Comparison of ENCODE assay signal across 8 cellular contexts in genomic region chr5:168486136-168486879, GRCh38. TPM values are rescaled to one million over a fixed set of nuclear protein-coding genes. Genes with fewer than 3 reads are reported as not detected.
DNase-seq lines count a peak whose midpoint lies in the region; ATAC-seq and TF ChIP-seq lines count a peak whose summit lies in the region.

Gene RARS1 (plus strand): TSS chr5:168486471. CDS start chr5:168486499, 28 bp downstream.

- H3K4me1 ChIP-seq in adipocyte (ENCODE audit: control insufficient read depth, insufficient read depth, low read length) (peaks cover 6% of the 10 kb centered on the region), cardiac muscle cell (ENCODE audit: low read depth) (peaks cover 12% of the 10 kb centered on the region), parathyroid adenoma (no peaks in the 10 kb centered on the region), tibial nerve (peaks cover 0 to 24% (median 7%) of the 10 kb centered on the region in 4 donors)

- H3K36me3 ChIP-seq in adipocyte (ENCODE audit: control insufficient read depth, insufficient read depth, low read length, severe bottlenecking) (peaks cover 34% of the 10 kb centered on the region), cardiac muscle cell (peaks cover 22% of the 10 kb centered on the region), parathyroid adenoma (ENCODE audit: control insufficient read depth, insufficient read depth, low read length) (no peaks in the 10 kb centered on the region), tibial nerve (peaks cover 0 to 36% (median 20%) of the 10 kb centered on the region in 3 donors)

- H3K4me3 ChIP-seq in GM12875 (ENCODE audit: low read depth, low read length) (peak within 1 kb of the TSS; percentile 93), adipocyte (ENCODE audit: low read length) (peak within 1 kb of the TSS; percentile 100), cardiac muscle cell (peak within 1 kb of the TSS; percentile 82), parathyroid adenoma (ENCODE audit: low read depth, low read length) (peak within 1 kb of the TSS; percentile 96), tibial nerve (peak within 1 kb of the TSS; percentile 72 to 91 (median 82))

- H3K9me3 ChIP-seq in adipocyte (ENCODE audit: control insufficient read depth, low read length): no peaks in the 10 kb centered on the region
- H3K9me3 ChIP-seq in cardiac muscle cell (ENCODE audit: low read depth): no peaks in the 10 kb centered on the region
- H3K9me3 ChIP-seq in parathyroid adenoma (ENCODE audit: control insufficient read depth, low read length): no peaks in the 10 kb centered on the region
- H3K9me3 ChIP-seq in tibial nerve: no peaks in the 10 kb centered on the region

- TF ChIP-seq EP300 in tibial nerve (IDR thresholded peaks at IDR 0.05): peak in 1 of 2 donors; percentile 96

- peak; percentile 97 for TF ChIP-seq CTCF in GM12875 (IDR thresholded peaks at IDR 0.05; ENCODE audit: borderline replicate concordance, insufficient read depth, low read depth, low read length)
- TF ChIP-seq CTCF in cardiac muscle cell (IDR thresholded peaks at IDR 0.05; ENCODE audit: low read depth, low read length): peak; percentile 99
- peak; percentile 97 for TF ChIP-seq CTCF in parathyroid adenoma (IDR thresholded peaks at IDR 0.05)
- TF ChIP-seq CTCF in tibial nerve (IDR thresholded peaks at IDR 0.05): peak; percentile 91 to 97 (median 95)

- H3K27me3 ChIP-seq in adipocyte (replicated peaks; ENCODE audit: control insufficient read depth, insufficient read depth, low read length) (no peaks in the 10 kb centered on the region), cardiac muscle cell (no peaks in the 10 kb centered on the region), parathyroid adenoma (ENCODE audit: control insufficient read depth, insufficient read depth, low read length) (no peaks in the 10 kb centered on the region), tibial nerve (no peaks in the 10 kb centered on the region)

- H3K9ac ChIP-seq in adipocyte (ENCODE audit: low read length) (peak within 1 kb of the TSS; percentile 98), parathyroid adenoma (peak within 1 kb of the TSS; percentile 21)

- peak within 1 kb of the TSS; percentile 87 for H2AFZ ChIP-seq in parathyroid adenoma

- peak within 1 kb of the TSS; percentile 93 for H3K4me2 ChIP-seq in parathyroid adenoma (ENCODE audit: low read length)

- DNase-seq in NCI-H1417 treated with DMSO at 0.1 percent for 48 hours (lab: John Stamatoyannopoulos, UW) (peak; percentile 58), SW480 (ENCODE audit: low spot score) (peak; percentile 93), adipocyte (ENCODE audit: low read depth) (peak; percentile 98), cardiac muscle cell (ENCODE audit: low read depth in 1 of 2, low spot score in 1 of 2) (peak; percentile 95 to 96), tibial nerve (ENCODE audit: low spot score in 2 of 2) (peak; percentile 79 to 85)

- peak; percentile 86 for ATAC-seq in HG02798 (IDR thresholded peaks at IDR 0.05; ENCODE audit: poor library complexity, unreplicated experiment)

- 0% methylated on average over 21 to 33 of the region's 40 CpGs for WGBS in tibial nerve, 2 donors

- peak; percentile 52 to 75 for TF ChIP-seq POLR2A in tibial nerve (IDR thresholded peaks at IDR 0.05)

- peaks cover 6% of the 10 kb centered on the region for H3K79me2 ChIP-seq in parathyroid adenoma

- peak within 1 kb of the TSS; percentile 47 for H3K27ac ChIP-seq in cardiac muscle cell
- H3K27ac ChIP-seq in parathyroid adenoma: peak within 1 kb of the TSS; percentile 48
- H3K27ac ChIP-seq in tibial nerve: peak within 1 kb of the TSS; percentile 26 to 87 (median 82)

RNA-seq across cellular contexts. Expression of gene RARS1, which starts in this region (rescaled TPM):
- total RNA-seq in cardiac muscle cell (68.0 and 73.8 TPM in 2 replicates), tibial nerve (10 to 100 TPM; 42.8 to 56.8 (median 52.9) TPM)
- 81.2 and 92.7 TPM in 2 replicates for polyA plus RNA-seq in cardiac muscle cell

Comparison
In these comparisons a context has a peak if more than half of its experiments do, and no peak if none do; other contexts are left out.
1. Peak in every context shown above with its lines: DNase-seq, ATAC-seq, H3K4me3 ChIP-seq and H3K27ac ChIP-seq.